8 cellular contexts compared by ENCODE assay signal in the genomic region with DNA sequence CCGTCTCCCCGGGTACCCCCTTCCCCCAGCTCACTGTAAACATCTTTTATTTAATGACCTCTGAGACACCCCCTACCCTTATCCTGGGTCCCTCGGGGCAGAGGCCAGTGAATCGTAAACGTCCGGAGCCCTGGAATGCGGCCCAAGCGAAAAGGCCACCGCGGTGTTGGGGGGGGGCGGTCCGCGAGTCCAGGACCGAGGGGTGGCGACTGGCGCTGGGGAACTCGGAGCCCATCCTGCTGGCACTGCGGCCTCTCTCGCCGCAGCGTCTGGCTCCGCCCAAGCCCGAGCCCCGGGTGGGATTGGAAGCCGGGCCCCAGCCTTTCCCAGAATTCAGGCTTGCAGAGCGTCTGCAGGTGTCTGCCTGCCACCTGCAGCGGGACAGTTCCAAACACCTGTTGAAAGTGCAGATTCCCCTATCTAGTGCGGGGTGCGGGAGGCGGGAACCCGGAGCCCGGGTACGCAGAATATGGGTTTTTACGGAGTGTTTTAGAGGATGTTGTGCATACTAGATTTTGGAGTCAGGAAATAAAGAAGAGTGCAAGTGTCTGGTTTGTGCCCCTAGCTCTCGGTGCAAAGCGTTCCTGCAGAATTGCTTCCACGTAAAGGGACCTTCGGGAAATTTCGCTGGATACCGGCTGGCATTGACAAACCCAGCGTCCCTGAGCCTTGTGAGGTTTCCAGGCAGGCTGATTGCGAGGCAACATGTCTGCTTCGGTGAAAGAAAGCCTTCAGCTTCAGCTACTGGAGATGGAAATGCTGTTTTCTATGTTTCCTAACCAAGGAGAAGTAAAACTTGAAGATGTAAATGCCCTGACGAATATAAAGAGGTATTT. TPM values are rescaled to one million over a fixed set of nuclear protein-coding genes. Genes with fewer than 3 reads are reported as not detected.
A peak's percentile ranks its signal among the peaks of the same experiment; 100 is the strongest.
DNase-seq lines count a peak whose midpoint lies in the region; ATAC-seq and TF ChIP-seq lines count a peak whose summit lies in the region.

No MANE protein-coding gene starts in this region.

- DNase-seq in stimulated activated naive CD4-positive, alpha-beta T cell (lab: John Stamatoyannopoulos, UW), result peak in 4 of 6 experiments; percentile 19 to 54 (median 38)
- no peak for DNase-seq in stimulated activated naive CD4-positive, alpha-beta T cell treated with Interleukin-2 at 50 U/mL for 16 hours (lab: John Stamatoyannopoulos, UW)
- DNase-seq in NCI-H69 (lab: John Stamatoyannopoulos, UW) (peak; percentile 83), fibroblast of villous mesenchyme (ENCODE audit: low read depth) (peak; percentile 25), aorta (peak; percentile 69 to 80)
- no peak for DNase-seq in natural killer cell treated with Interleukin-12 subunit alpha and Interleukin-12 subunit beta and Interleukin-15 and Interleukin-18, amount 100 ng/mL, for 72 hours (ENCODE audit: low spot score)

- H3K4me3 ChIP-seq in fibroblast of villous mesenchyme (ENCODE audit: low read depth, low read length) (peak overlapping the region; percentile 90), aorta (ENCODE audit: low read length in 2 of 2) (peak overlapping the region; percentile 69 to 93)

- peaks cover 5% of the 10 kb centered on the region for H3K4me1 Mint-ChIP-seq in activated T-helper 17 cell treated with anti-CD3 and anti-CD28 coated beads, Interleukin-2, amount 50 U/mL, for 72 hours
- peaks cover 23 to 28% of the 10 kb centered on the region in 2 donors for H3K4me1 Mint-ChIP-seq in natural killer cell treated with Interleukin-12 subunit alpha and Interleukin-12 subunit beta and Interleukin-15 and Interleukin-18, amount 100 ng/mL, for 72 hours (ENCODE audit: low read depth in 2 of 2)

- no peaks in the 10 kb centered on the region for H3K27me3 Mint-ChIP-seq in activated T-helper 17 cell treated with anti-CD3 and anti-CD28 coated beads, Interleukin-2, amount 50 U/mL, for 72 hours
- H3K27me3 Mint-ChIP-seq in natural killer cell treated with Interleukin-12 subunit alpha and Interleukin-12 subunit beta and Interleukin-15 and Interleukin-18, amount 100 ng/mL, for 72 hours, result no peaks in the 10 kb centered on the region

- ATAC-seq in HG02884 (IDR thresholded peaks at IDR 0.05; ENCODE audit: unreplicated experiment) (peak; percentile 19), aorta (ENCODE audit: low FRiP score) (peak; percentile 77)
- ATAC-seq in activated T-helper 17 cell treated with anti-CD3 and anti-CD28 coated beads, Interleukin-2, amount 50 U/mL, for 72 hours (replicated peaks), result peak; percentile 20
- ATAC-seq in natural killer cell treated with Interleukin-12 subunit alpha and Interleukin-12 subunit beta and Interleukin-15 and Interleukin-18, amount 100 ng/mL, for 72 hours, result peak; percentile 16 to 21

- H3K4me3 Mint-ChIP-seq in activated T-helper 17 cell treated with anti-CD3 and anti-CD28 coated beads, Interleukin-2, amount 50 U/mL, for 72 hours, result peak overlapping the region; percentile 98
- H3K4me3 Mint-ChIP-seq in natural killer cell treated with Interleukin-12 subunit alpha and Interleukin-12 subunit beta and Interleukin-15 and Interleukin-18, amount 100 ng/mL, for 72 hours, result peak overlapping the region; percentile 98

- H3K27ac Mint-ChIP-seq in activated T-helper 17 cell treated with anti-CD3 and anti-CD28 coated beads, Interleukin-2, amount 50 U/mL, for 72 hours, result no peak overlapping the region
- peak overlapping the region in 1 of 2 donors; percentile 43 for H3K27ac Mint-ChIP-seq in natural killer cell treated with Interleukin-12 subunit alpha and Interleukin-12 subunit beta and Interleukin-15 and Interleukin-18, amount 100 ng/mL, for 72 hours

- 1% methylated on average over 44 of the region's 44 CpGs for WGBS in aorta, 2 donors

- no peaks in the 10 kb centered on the region for H3K9me3 Mint-ChIP-seq in activated T-helper 17 cell treated with anti-CD3 and anti-CD28 coated beads, Interleukin-2, amount 50 U/mL, for 72 hours
- H3K9me3 Mint-ChIP-seq in natural killer cell treated with Interleukin-12 subunit alpha and Interleukin-12 subunit beta and Interleukin-15 and Interleukin-18, amount 100 ng/mL, for 72 hours, result no peaks in the 10 kb centered on the region

- intact Hi-C loops in aorta (cut with DNase I), result loop anchor here in 1 of 2 donors (5.0 kb wide), 1 partner anchor 127 kb away; a partner anchor contains a TSS

- no peaks in the 10 kb centered on the region for H3K9me3 ChIP-seq in aorta (ENCODE audit: control insufficient read depth, low read length)

- no peak for TF ChIP-seq CTCF in fibroblast of villous mesenchyme (IDR thresholded peaks at IDR 0.05; ENCODE audit: insufficient read depth, low read depth, low read length)

- H3K27me3 ChIP-seq in aorta (ENCODE audit: control insufficient read depth in 1 of 2, insufficient read depth in 2 of 2, low read length in 1 of 2), result no peaks in the 10 kb centered on the region

- H3K27ac ChIP-seq in aorta (ENCODE audit: low read depth in 1 of 2, low read length in 2 of 2), result peak overlapping the region in 1 of 2 donors; percentile 64

- H3K36me3 ChIP-seq in aorta (ENCODE audit: control insufficient read depth in 1 of 2, insufficient read depth in 2 of 2, low read length in 1 of 2), result no peaks in the 10 kb centered on the region

- peaks cover 34% of the 10 kb centered on the region for H3K36me3 Mint-ChIP-seq in activated T-helper 17 cell treated with anti-CD3 and anti-CD28 coated beads, Interleukin-2, amount 50 U/mL, for 72 hours (ENCODE audit: low read depth)
- H3K36me3 Mint-ChIP-seq in natural killer cell treated with Interleukin-12 subunit alpha and Interleukin-12 subunit beta and Interleukin-15 and Interleukin-18, amount 100 ng/mL, for 72 hours, result peaks cover 4% of the 10 kb centered on the region

- peaks cover 0 to 1% of the 10 kb centered on the region in 2 donors for H3K4me1 ChIP-seq in aorta (ENCODE audit: control insufficient read depth in 1 of 2, insufficient read depth in 2 of 2, low read length in 2 of 2)

RNA-seq across cellular contexts. Expression of a gene that starts 0.8 kb away (rescaled TPM):
- total RNA-seq in activated T-helper 17 cell treated with anti-CD3 and anti-CD28 coated beads, Interleukin-2, amount 50 U/mL, for 72 hours, result 1 to 10 TPM; 1.4 to 1.7 TPM
- 4.2 and 4.3 TPM in 2 replicates for total RNA-seq in fibroblast of villous mesenchyme
- total RNA-seq in natural killer cell treated with Interleukin-12 subunit alpha and Interleukin-12 subunit beta and Interleukin-15 and Interleukin-18, amount 100 ng/mL, for 72 hours, result 1 to 10 TPM; 1.5 TPM
- 1 to 10 TPM; 4.7 to 5.0 TPM for total RNA-seq in aorta
- polyA plus RNA-seq in aorta, result 1 to 10 TPM; 3.9 to 7.3 TPM

RNA-seq across cellular contexts. Expression of a gene that starts 0.9 kb away (rescaled TPM):
- 10 to 100 TPM; 21.3 to 35.8 TPM for total RNA-seq in activated T-helper 17 cell treated with anti-CD3 and anti-CD28 coated beads, Interleukin-2, amount 50 U/mL, for 72 hours
- total RNA-seq in fibroblast of villous mesenchyme, result 102 and 133 TPM in 2 replicates
- total RNA-seq in natural killer cell treated with Interleukin-12 subunit alpha and Interleukin-12 subunit beta and Interleukin-15 and Interleukin-18, amount 100 ng/mL, for 72 hours, result 10 to 100 TPM; 28.9 to 29.2 TPM
- total RNA-seq in aorta, result 10 to 100 TPM; 58.3 to 61.0 TPM
- 10 to 100 TPM in 1 of 2 donors, 1 to 10 TPM in 1; 5.8 to 15.2 TPM for polyA plus RNA-seq in aorta

Comparison
In these comparisons a context has a peak if more than half of its experiments do, and no peak if none do; other contexts are left out.
1. DNase-seq: peak in stimulated activated naive CD4-positive, alpha-beta T cell (4 of 6), NCI-H69 (single experiment), fibroblast of villous mesenchyme (single experiment) and aorta (2 of 2); none in stimulated activated naive CD4-positive, alpha-beta T cell treated with Interleukin-2 at 50 U/mL for 16 hours (single experiment) and natural killer cell treated with Interleukin-12 subunit alpha and Interleukin-12 subunit beta and Interleukin-15 and Interleukin-18, amount 100 ng/mL, for 72 hours (single experiment).
2. ATAC-seq: peak in every context shown above with its lines; median percentile 77 in aorta; 20 in activated T-helper 17 cell treated with anti-CD3 and anti-CD28 coated beads, Interleukin-2, amount 50 U/mL, for 72 hours; 19 in HG02884; 18 in natural killer cell treated with Interleukin-12 subunit alpha and Interleukin-12 subunit beta and Interleukin-15 and Interleukin-18, amount 100 ng/mL, for 72 hours.